Comparison of ENCODE assay signal across 15 cellular contexts in genomic region chr5:29720954-29721353, GRCh38.
"Had no signal": no experiment of that assay in that cellular context is flagged by ENCODE, and none has a peak within 500 bp of the region (broad histone marks: within the 10 kb centered on the region; RNA-seq: fewer than 3 reads in every experiment).

No MANE protein-coding gene starts in this region.

- H3K4me1 ChIP-seq: lower lobe of right lung, stomach, testis, upper lobe of left lung had no signal

- H3K27ac ChIP-seq: lower lobe of right lung, stomach, testis, upper lobe of left lung had no signal

- H3K9me3 Mint-ChIP-seq: brain, neural crest cell had no signal

- H3K4me1 Mint-ChIP-seq: activated naive CD8-positive, alpha-beta T cell treated with anti-CD3 and anti-CD28 coated beads for 36 hours; brain; central memory CD8-positive, alpha-beta T cell; neural crest cell had no signal

- H3K27ac Mint-ChIP-seq: activated naive CD8-positive, alpha-beta T cell treated with anti-CD3 and anti-CD28 coated beads for 36 hours; activated T-helper 1 cell treated with anti-CD3 and anti-CD28 coated beads, Interleukin-12 subunit alpha, Interleukin-12 subunit beta, Interleukin-2, Interleukin-4 antibody, amounts not matched to agents 30 ng/mL and 10 ng/mL and 1 ng/mL, durations not matched to agents 14 hours and 24 hours and 36 hours; brain had no signal

- ATAC-seq: left cardiac atrium, lower lobe of right lung had no signal

- DNase-seq: activated CD4-positive, CD25-positive, alpha-beta regulatory T cell treated with anti-CD3 and anti-CD28 coated beads, Interleukin-2, amount 50 U/mL, for 72 hours; activated naive CD8-positive, alpha-beta T cell treated with anti-CD3 and anti-CD28 coated beads for 36 hours; amygdala; effector CD8-positive, alpha-beta T cell; foreskin melanocyte; left cardiac atrium; lower lobe of right lung; stimulated activated CD4-positive, alpha-beta T cell treated with anti-CD3 and anti-CD28 coated beads, Interleukin-2, amount 100 ng/mL, for 24 hours; stomach; testis; upper lobe of left lung had no signal

- H3K36me3 ChIP-seq: lower lobe of right lung, stomach, upper lobe of left lung had no signal

- H3K4me3 Mint-ChIP-seq: activated naive CD8-positive, alpha-beta T cell treated with anti-CD3 and anti-CD28 coated beads for 36 hours; activated T-helper 1 cell treated with anti-CD3 and anti-CD28 coated beads, Interleukin-12 subunit alpha, Interleukin-12 subunit beta, Interleukin-2, Interleukin-4 antibody, amounts not matched to agents 30 ng/mL and 10 ng/mL and 1 ng/mL, durations not matched to agents 14 hours and 24 hours and 36 hours; brain; central memory CD8-positive, alpha-beta T cell; neural crest cell had no signal

- H3K4me3 ChIP-seq: lower lobe of right lung, stomach, testis, upper lobe of left lung had no signal

- H3K27me3 ChIP-seq: stomach, testis, upper lobe of left lung had no signal

- H3K27me3 Mint-ChIP-seq: activated naive CD8-positive, alpha-beta T cell treated with anti-CD3 and anti-CD28 coated beads for 36 hours; brain; central memory CD8-positive, alpha-beta T cell had no signal

- H3K9me3 ChIP-seq: lower lobe of right lung, testis, upper lobe of left lung had no signal

- H3K36me3 Mint-ChIP-seq: activated naive CD8-positive, alpha-beta T cell treated with anti-CD3 and anti-CD28 coated beads for 36 hours; brain had no signal
